8 cellular contexts compared by ENCODE assay signal in genomic region chr1:9900142-9901043, GRCh38. TPM values are rescaled to one million over a fixed set of nuclear protein-coding genes. Genes with fewer than 3 reads are reported as not detected.
DNase-seq lines count a peak whose midpoint lies in the region; ATAC-seq and TF ChIP-seq lines count a peak whose summit lies in the region.

No MANE protein-coding gene starts in this region.

- no CpG with 5 or more reads among the region's 18 CpGs for WGBS in H9 (ENCODE audit: extremely low coverage, insufficient read length, low lambda C conversion rate)
- 44 to 62% (median 47%) methylated on average over 16 to 18 of the region's 18 CpGs for WGBS in spleen, 5 donors

- no peak overlapping the region for H3K4me3 Mint-ChIP-seq in H9

- intact Hi-C loops in left ventricle myocardium superior (cut with micrococcal nuclease) = no loop called here
- intact Hi-C loops in spleen (cut with DNase I; ENCODE audit: low total_unique reads) = no loop called here

- H3K4me1 ChIP-seq in H9 (ENCODE audit: insufficient read depth, low read length) = no peaks in the 10 kb centered on the region
- peaks cover 0 to 36% (median 22%) of the 10 kb centered on the region in 6 donors for H3K4me1 ChIP-seq in spleen

- no peak overlapping the region for H3K23ac ChIP-seq in H9 (ENCODE audit: insufficient read length, low read depth, low read length)

- H3K14ac ChIP-seq in H9 (ENCODE audit: insufficient read depth, low read length) = no peak overlapping the region; the same call in 1 of the 2 replicates

- no peak overlapping the region for H2BK120ac ChIP-seq in H9 (ENCODE audit: low read depth, low read length, poor library complexity, severe bottlenecking)

- no peak overlapping the region for H3K4me2 ChIP-seq in H9 (ENCODE audit: insufficient read depth, insufficient read length, low read length)

- TF ChIP-seq CTCF in H9 (conservative IDR thresholded peaks at IDR 0.05) (no peak), RWPE1 (conservative IDR thresholded peaks at IDR 0.05; ENCODE audit: low read depth) (no peak), spleen (IDR thresholded peaks at IDR 0.05 in 8 of 11, conservative IDR thresholded peaks at IDR 0.05 in 3 of 11) (no peak)

- H2AK5ac ChIP-seq in H9 (ENCODE audit: insufficient read length, low read length) = no peak overlapping the region

- H3K4ac ChIP-seq in H9 (ENCODE audit: low read depth, low read length) = no peak overlapping the region

- no peak overlapping the region for H2BK20ac ChIP-seq in H9 (ENCODE audit: low read depth, low read length, poor library complexity, severe bottlenecking)

- H4K8ac ChIP-seq in H9 (replicated peaks; ENCODE audit: insufficient read length, low read depth, low read length) = no peak overlapping the region

- H3K9ac ChIP-seq in H9 (ENCODE audit: extremely low read depth, insufficient read length, low read length) = no peak overlapping the region

- H3K79me2 ChIP-seq in H9 (ENCODE audit: insufficient read depth, low read length) = peaks cover 2% of the 10 kb centered on the region; the same call in 1 of the 2 replicates

- H3K4me1 Mint-ChIP-seq in H9 = peaks cover 4 to 12% of the 10 kb centered on the region in 2 experiments; a peak in 2 of 4 replicates

- H4K5ac ChIP-seq in H9 (ENCODE audit: insufficient read length, low read depth, low read length) = no peak overlapping the region

- peaks cover 0 to 3% (median 0%) of the 10 kb centered on the region in 3 experiments; a peak in 2 of 7 replicates for H3K36me3 Mint-ChIP-seq in H9 (ENCODE audit: insufficient read depth in 1 of 3, low read depth in 3 of 3)

- H2BK12ac ChIP-seq in H9 (ENCODE audit: insufficient read length, low read depth, low read length) = no peak overlapping the region

- H3K9me3 ChIP-seq in H9 (ENCODE audit: control insufficient read depth, low read depth, low read length) (no peaks in the 10 kb centered on the region), spleen (no peaks in the 10 kb centered on the region)

- H3K23me2 ChIP-seq in H9 (ENCODE audit: insufficient read length, low read depth, low read length, poor library complexity, severe bottlenecking) = no peaks in the 10 kb centered on the region

- H3K79me1 ChIP-seq in H9 (ENCODE audit: insufficient read depth, low read depth, low read length, poor library complexity, severe bottlenecking) = no peaks in the 10 kb centered on the region

- peak overlapping the region in 4 of 8 donors; percentile 20 to 55 (median 24) for H3K4me3 ChIP-seq in spleen

- no peak for TF ChIP-seq POLR2A in spleen (IDR thresholded peaks at IDR 0.05)

- CTCF ChIA-PET in RWPE1 (lab: Yijun Ruan, JAX) = no interaction called here

- no peaks in the 10 kb centered on the region for H4K20me1 ChIP-seq in H9 (ENCODE audit: control insufficient read depth, insufficient read depth, insufficient read length)

- H3K27ac Mint-ChIP-seq in H9 = peak overlapping the region; percentile 0 to 73 (median 73); a peak in 4 of 7 replicates

- no peaks in the 10 kb centered on the region for H3K36me3 ChIP-seq in spleen

- H3K18ac ChIP-seq in H9 (ENCODE audit: insufficient read length, low read depth, low read length) = no peak overlapping the region

- POLR2A ChIA-PET in RWPE1 (lab: Yijun Ruan, JAX; ENCODE audit: low non-redundant PET) = no interaction called here

- H3K27me3 ChIP-seq in H9 (ENCODE audit: insufficient read depth, low read length) (no peaks in the 10 kb centered on the region), spleen (replicated peaks in 1 of 7) (no peaks in the 10 kb centered on the region)

- no peak for DNase-seq in H9
- DNase-seq in RWPE1 (ENCODE audit: low spot score) = no peak
- DNase-seq in left ventricle myocardium superior = peak; percentile 82
- peak; percentile 88 for DNase-seq in spleen
- DNase-seq in EL = no peak
- DNase-seq in activated CD4-positive, alpha-beta T cell treated with anti-CD3 and anti-CD28 coated beads, Interleukin-2, amount 50 U/mL, for 1 hour = no peak

- no peak overlapping the region for H3K27ac ChIP-seq in H9 (ENCODE audit: insufficient read length, low read depth, low read length)
- H3K27ac ChIP-seq in RWPE1 = peak overlapping the region; percentile 81
- H3K27ac ChIP-seq in spleen = peak overlapping the region in 6 of 8 donors; percentile 11 to 80 (median 69)

- H2BK5ac ChIP-seq in H9 (ENCODE audit: insufficient read length, low read length) = no peak overlapping the region

- H4K91ac ChIP-seq in H9 (ENCODE audit: insufficient read length, low read depth, low read length) = no peak overlapping the region

- no peak overlapping the region for H2BK15ac ChIP-seq in H9 (ENCODE audit: low read depth, low read length)

- no peak overlapping the region for H3K56ac ChIP-seq in H9 (ENCODE audit: insufficient read length, low read depth, low read length)

- ATAC-seq in left ventricle myocardium superior (peak; percentile 86), HG03442 (IDR thresholded peaks at IDR 0.05; ENCODE audit: unreplicated experiment) (no peak), HG02870 (IDR thresholded peaks at IDR 0.05; ENCODE audit: unreplicated experiment) (no peak)

- H3T11ph ChIP-seq in H9 (ENCODE audit: low read length) = no peak overlapping the region

- no peaks in the 10 kb centered on the region; a peak in 1 of 5 replicates for H3K9me3 Mint-ChIP-seq in H9

- H3K27me3 Mint-ChIP-seq in H9 (ENCODE audit: low read depth) = no peaks in the 10 kb centered on the region

- no peak overlapping the region for H2AFZ ChIP-seq in H9 (ENCODE audit: low read length)

RNA-seq across cellular contexts. Expression of gene CTNNBIP1, which starts 9.7 kb away (rescaled TPM):
- total RNA-seq in H9 (2021) (43.0 and 44.4 TPM in 2 replicates), left ventricle myocardium superior (45.9 TPM), spleen (10 to 100 TPM in 6 of 7 donors, 1 to 10 TPM in 1; 9.2 to 17.5 (median 13.6) TPM)
- polyA plus RNA-seq in spleen = 1 to 10 TPM; 7.3 to 8.6 (median 7.8) TPM

RNA-seq across cellular contexts. Expression of gene LZIC, which starts 42.8 kb away (rescaled TPM):
- total RNA-seq in H9 (2021) = 22.9 and 23.6 TPM in 2 replicates
- total RNA-seq in left ventricle myocardium superior = 38.5 TPM
- 10 to 100 TPM; 16.4 to 24.3 (median 23.1) TPM for total RNA-seq in spleen
- polyA plus RNA-seq in spleen = 10 to 100 TPM in 2 of 3 donors, 1 to 10 TPM in 1; 9.9 to 15.9 (median 15.5) TPM

RNA-seq across cellular contexts. Expression of gene NMNAT1, which starts 42.9 kb away (rescaled TPM):
- total RNA-seq in H9 (2021) (2.8 TPM in 2 replicates), left ventricle myocardium superior (20.8 TPM), spleen (10 to 100 TPM in 3 of 7 donors, 1 to 10 TPM in 4; 6.0 to 13.0 (median 8.8) TPM)
- polyA plus RNA-seq in spleen = 1 to 10 TPM; 2.8 to 6.3 (median 5.2) TPM

Comparison
In these comparisons a context has a peak if more than half of its experiments do, and no peak if none do; other contexts are left out.
1. DNase-seq: peak in left ventricle myocardium superior (single experiment) and spleen (single experiment); none in H9 (single experiment), RWPE1 (single experiment), EL (single experiment) and activated CD4-positive, alpha-beta T cell treated with anti-CD3 and anti-CD28 coated beads, Interleukin-2, amount 50 U/mL, for 1 hour (single experiment).